9 cellular contexts compared by ENCODE assay signal in the genomic region with DNA sequence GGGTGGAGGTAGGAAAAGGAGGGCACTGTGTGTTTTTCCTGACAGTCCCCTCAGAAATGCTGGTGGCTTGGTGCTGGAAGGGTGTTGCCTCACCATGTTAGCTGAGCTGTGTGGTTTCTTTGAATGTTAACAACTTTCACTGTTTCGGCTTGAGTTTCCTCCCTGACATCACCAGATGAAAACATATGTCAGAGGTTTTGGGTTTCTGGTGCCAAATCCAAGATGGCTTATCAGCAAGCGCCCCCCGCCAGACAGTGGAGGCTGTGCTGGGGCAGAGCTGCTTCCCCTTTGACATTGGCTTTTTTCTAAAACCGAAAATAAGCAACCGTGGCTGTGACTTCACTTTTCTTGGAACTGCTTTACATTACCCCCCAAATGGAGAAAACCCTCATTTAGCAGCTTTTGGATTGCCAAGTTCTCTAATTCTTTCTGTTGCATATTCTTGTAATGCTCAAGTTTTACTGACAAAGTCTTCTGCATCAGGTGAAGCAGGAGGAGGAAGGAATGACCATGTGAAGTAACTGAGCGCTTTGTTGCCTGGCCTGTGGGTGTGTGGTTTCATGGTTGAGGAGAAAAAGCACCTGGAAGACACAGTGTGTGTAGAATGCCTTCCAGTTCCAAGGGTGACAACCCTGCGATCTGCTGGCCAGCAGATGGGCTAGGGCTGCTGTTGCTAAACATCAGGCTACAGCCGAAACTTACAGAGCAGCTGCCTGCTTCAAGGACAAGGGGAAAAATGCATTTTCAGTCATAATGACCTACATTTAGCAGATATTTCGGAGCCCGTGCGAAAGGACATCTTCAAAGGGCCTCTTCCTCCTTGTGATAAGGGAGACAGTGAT.
DNase-seq lines count a peak whose midpoint lies in the region; ATAC-seq lines count a peak whose summit lies in the region.
"Had no signal": no experiment of that assay in that cellular context is flagged by ENCODE, and none has a peak within 500 bp of the region (broad histone marks: within the 10 kb centered on the region; RNA-seq: fewer than 3 reads in every experiment).

No MANE protein-coding gene starts in this region.

- no peaks in the 10 kb centered on the region for H3K27me3 ChIP-seq in effector memory CD4-positive, alpha-beta T cell (replicated peaks; ENCODE audit: control insufficient read depth, insufficient read depth, low read length, poor library complexity, severe bottlenecking)
- no peaks in the 10 kb centered on the region for H3K27me3 ChIP-seq in HAP-1 (ENCODE audit: low read depth)

- peak overlapping the region; percentile 41 for H3K4me3 ChIP-seq in effector memory CD4-positive, alpha-beta T cell (ENCODE audit: insufficient read depth, low read depth, low read length, poor library complexity, severe bottlenecking)
- H3K4me3 ChIP-seq in HAP-1: no peak overlapping the region
- H3K4me3 ChIP-seq: thoracic aorta had no signal

- H3K36me3 ChIP-seq in effector memory CD4-positive, alpha-beta T cell (ENCODE audit: control insufficient read depth, insufficient read depth, low read length): no peaks in the 10 kb centered on the region
- H3K36me3 ChIP-seq in HAP-1 (replicated peaks): peaks cover 7% of the 10 kb centered on the region
- H3K36me3 ChIP-seq: thoracic aorta had no signal

- in situ Hi-C loops in HAP-1 (cut with MboI; ENCODE audit: low sequenced_read_pairs): no loop called here

- peaks cover 22% of the 10 kb centered on the region for H3K4me1 ChIP-seq in effector memory CD4-positive, alpha-beta T cell (ENCODE audit: control insufficient read depth, insufficient read depth, low read length, poor library complexity, severe bottlenecking)
- no peaks in the 10 kb centered on the region for H3K4me1 ChIP-seq in HAP-1

- H3K27ac ChIP-seq in effector memory CD4-positive, alpha-beta T cell (ENCODE audit: insufficient read depth, low read length, poor library complexity, severe bottlenecking): peak overlapping the region; percentile 19
- H3K27ac ChIP-seq: thoracic aorta had no signal

- DNase-seq in activated CD4-positive, CD25-positive, alpha-beta regulatory T cell treated with anti-CD3 and anti-CD28 coated beads, Interleukin-2, amount 50 U/mL, for 72 hours: peak; percentile 46
- DNase-seq in effector memory CD4-positive, alpha-beta T cell: peak; percentile 36 to 56 (median 40)
- DNase-seq in stimulated activated CD8-positive, alpha-beta memory T cell treated with anti-CD3 and anti-CD28 coated beads, Interleukin-12 subunit alpha, Interleukin-12 subunit beta, amount 100 ng/mL, for 4 hours (ENCODE audit: low read depth): peak; percentile 51
- DNase-seq in NCI-H2107 (lab: John Stamatoyannopoulos, UW) (no peak), DMS153 (lab: John Stamatoyannopoulos, UW) (no peak), HAP-1 (ENCODE audit: low spot score in 2 of 2) (no peak)

- ATAC-seq in GM19324 (IDR thresholded peaks at IDR 0.05; ENCODE audit: low FRiP score, unreplicated experiment): peak; percentile 72
- ATAC-seq in HG03280 (IDR thresholded peaks at IDR 0.05; ENCODE audit: unreplicated experiment): peak; percentile 73

- H3K9me3 ChIP-seq in effector memory CD4-positive, alpha-beta T cell (ENCODE audit: control insufficient read depth, low read length): no peaks in the 10 kb centered on the region
- H3K9me3 ChIP-seq in HAP-1: no peaks in the 10 kb centered on the region
- H3K9me3 ChIP-seq: thoracic aorta had no signal

Comparison
In these comparisons a context has a peak if more than half of its experiments do, and no peak if none do; other contexts are left out.
1. DNase-seq: peak in activated CD4-positive, CD25-positive, alpha-beta regulatory T cell treated with anti-CD3 and anti-CD28 coated beads, Interleukin-2, amount 50 U/mL, for 72 hours (single experiment), effector memory CD4-positive, alpha-beta T cell (3 of 3) and stimulated activated CD8-positive, alpha-beta memory T cell treated with anti-CD3 and anti-CD28 coated beads, Interleukin-12 subunit alpha, Interleukin-12 subunit beta, amount 100 ng/mL, for 4 hours (single experiment); none in NCI-H2107 (single experiment), DMS153 (single experiment) and HAP-1 (0 of 2).